29 cellular contexts compared by ENCODE assay signal in the genomic region with DNA sequence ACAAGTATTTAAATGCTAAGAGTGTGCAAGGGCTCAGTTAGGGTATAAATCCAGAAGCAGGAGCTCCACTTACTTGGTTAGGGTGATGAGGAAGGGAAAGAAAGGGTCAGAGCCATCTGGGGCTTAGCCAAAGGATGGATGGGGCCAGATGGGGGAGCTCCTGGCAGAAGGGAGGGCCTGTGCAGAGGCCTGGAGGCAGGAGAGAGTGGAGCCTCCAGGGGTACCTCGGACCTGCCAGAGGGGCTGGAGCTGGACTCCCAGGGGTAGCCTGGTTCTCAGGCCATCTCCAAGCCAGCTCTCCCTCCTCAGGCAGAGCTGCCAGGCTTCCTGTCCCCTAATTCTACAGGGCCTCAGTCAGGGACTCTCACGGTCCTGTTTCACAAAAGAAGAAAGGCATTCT.
DNase-seq lines count a peak whose midpoint lies in the region; ATAC-seq, FAIRE-seq and TF ChIP-seq lines count a peak whose summit lies in the region.
"Had no signal": no experiment of that assay in that cellular context is flagged by ENCODE, and none has a peak within 500 bp of the region (broad histone marks: within the 10 kb centered on the region; RNA-seq: fewer than 3 reads in every experiment).

No MANE protein-coding gene starts in this region.

- no peak overlapping the region for H2BK12ac ChIP-seq in trophoblast cell (ENCODE audit: low read length)

- no peak overlapping the region for H2AK5ac ChIP-seq in trophoblast cell (ENCODE audit: low read length)

- H3K27ac Mint-ChIP-seq in activated CD4-positive, alpha-beta T cell treated with anti-CD3 and anti-CD28 coated beads for 36 hours, result peak overlapping the region; percentile 40
- H3K27ac Mint-ChIP-seq: activated naive CD4-positive, alpha-beta T cell treated with anti-CD3 and anti-CD28 coated beads, Interleukin-2, amount 50 U/mL, for 72 hours; T-helper 17 cell had no signal

- ATAC-seq in activated CD4-positive, alpha-beta T cell treated with anti-CD3 and anti-CD28 coated beads for 36 hours, result no peak
- ATAC-seq in K562, result no peak
- ATAC-seq: activated naive CD4-positive, alpha-beta T cell treated with anti-CD3 and anti-CD28 coated beads, Interleukin-2, amount 50 U/mL, for 72 hours; activated T-cell treated with anti-CD3 and anti-CD28 coated beads, Interleukin-2, amount 50 U/mL, for 72 hours; left colon; T-helper 17 cell had no signal

- H3K79me2 ChIP-seq in Loucy (ENCODE audit: insufficient read depth, low read length) (no peaks in the 10 kb centered on the region), K562 (ENCODE audit: control insufficient read depth, insufficient read depth, low read length) (no peaks in the 10 kb centered on the region), trophoblast cell (ENCODE audit: control insufficient read depth, insufficient read depth, low read length, poor library complexity) (peaks cover 4% of the 10 kb centered on the region)
- H3K79me2 ChIP-seq: hepatocyte had no signal

- BruUV-seq in K562 (replicated peaks; lab: Mats Ljungman, UMichigan), result no TSS peak

- no peak overlapping the region for H3K27ac ChIP-seq in K562 (ENCODE audit: extremely low read depth, low read depth, low read length)
- peak overlapping the region; percentile 21 for H3K27ac ChIP-seq in trophoblast cell (ENCODE audit: low read depth, low read length)
- H3K27ac ChIP-seq: esophagus muscularis mucosa, hepatocyte, thyroid gland had no signal

- H4K20me1 ChIP-seq in Loucy (ENCODE audit: insufficient read depth, low read length, poor library complexity, severe bottlenecking) (no peaks in the 10 kb centered on the region), K562 (replicated peaks; ENCODE audit: control insufficient read depth, insufficient read depth, low read length) (no peaks in the 10 kb centered on the region)

- H3K14ac ChIP-seq in trophoblast cell (ENCODE audit: low read length), result no peak overlapping the region

- H2AFZ ChIP-seq in Loucy (ENCODE audit: low read length), result no peak overlapping the region
- peak overlapping the region; percentile 44; the same call in 1 of the 2 replicates for H2AFZ ChIP-seq in K562 (ENCODE audit: low read depth, low read length)
- no peak overlapping the region for H2AFZ ChIP-seq in trophoblast cell (ENCODE audit: insufficient read depth, low read length, poor library complexity)
- H2AFZ ChIP-seq: hepatocyte had no signal

- no peak for DNase-seq in activated CD4-positive, alpha-beta T cell treated with anti-CD3 and anti-CD28 coated beads for 36 hours
- no peak for DNase-seq in activated CD4-positive, alpha-beta T cell treated with anti-CD3 and anti-CD28 coated beads for 4 hours
- DNase-seq in K562 (ENCODE audit: extremely low read depth in 1 of 4, low spot score in 3 of 4), result no peak
- no peak for DNase-seq in trophoblast cell
- DNase-seq in NCI-H1417 treated with DMSO at 0.1 percent for 48 hours (lab: John Stamatoyannopoulos, UW), result no peak
- DNase-seq in inferior parietal cortex (ENCODE audit: extremely low spot score), result no peak
- DNase-seq in NCI-H748 treated with DMSO at 0.1 percent for 48 hours (lab: John Stamatoyannopoulos, UW), result no peak
- DNase-seq: 8988T; activated CD4-positive, alpha-beta T cell treated with anti-CD3 and anti-CD28 coated beads for 48 hours; activated T-cell treated with anti-CD3 and anti-CD28 coated beads, Interleukin-2, amount 50 U/mL, for 72 hours; caudate nucleus; Kasumi-1; left colon; mammary epithelial cell; NCI-H187; NCI-H2171 treated with DMSO at 0.1 percent for 48 hours; OCI-M1; SK-N-SH; T-helper 17 cell; thyroid gland had no signal

- CTCF ChIA-PET in activated CD4-positive, alpha-beta T cell treated with anti-CD3 and anti-CD28 coated beads for 36 hours (lab: Charles Lee), result interaction anchor here (0.6 to 0.9 kb wide), 2 partner anchors 368 to 411 kb away, joined by 3 read pairs; no protein-coding TSS in a partner anchor
- CTCF ChIA-PET in K562 (lab: Yijun Ruan, JAX; ENCODE audit: low intra/inter-chr PET ratio), result no interaction called here

- H3K27me3 ChIP-seq in Loucy (ENCODE audit: insufficient read depth, low read length, poor library complexity, severe bottlenecking) (no peaks in the 10 kb centered on the region), K562 (ENCODE audit: control insufficient read depth in 2 of 2, insufficient read depth in 2 of 2, low read length in 2 of 2) (no peaks in the 10 kb centered on the region), trophoblast cell (ENCODE audit: insufficient read depth, low read length) (no peaks in the 10 kb centered on the region)
- H3K27me3 ChIP-seq: esophagus muscularis mucosa, hepatocyte, thyroid gland had no signal

- in situ Hi-C loops in K562 (cut with MboI), result no loop called here

- H2BK5ac ChIP-seq in trophoblast cell (ENCODE audit: low read depth, low read length, poor library complexity), result no peak overlapping the region

- H3K9me2 ChIP-seq in Loucy (replicated peaks; ENCODE audit: low read depth, low read length), result no peaks in the 10 kb centered on the region
- H3K9me2 ChIP-seq: SK-N-SH had no signal

- 46% methylated on average over 2 of the region's 2 CpGs for WGBS in K562 (ENCODE audit: insufficient coverage, low coverage, missing lambda C conversion rate)
- no CpG with 5 or more reads among the region's 2 CpGs for WGBS in trophoblast cell (ENCODE audit: extremely low coverage, insufficient coverage, insufficient read length)

- H3K27me3 Mint-ChIP-seq in activated CD4-positive, alpha-beta T cell treated with anti-CD3 and anti-CD28 coated beads for 36 hours, result no peaks in the 10 kb centered on the region
- H3K27me3 Mint-ChIP-seq: stimulated activated naive CD8-positive, alpha-beta T cell treated with anti-CD3 and anti-CD28 coated beads, Interleukin-15, Interleukin-2, amounts not matched to agents 100 ng/mL and 50 ng/mL, for 24 hours; T-helper 17 cell had no signal

- POLR2A ChIA-PET in activated CD4-positive, alpha-beta T cell treated with anti-CD3 and anti-CD28 coated beads for 36 hours (lab: Charles Lee), result interaction anchor here (0.6 kb wide), 1 partner anchor 60 kb away, joined by 5 read pairs; no protein-coding TSS in a partner anchor
- POLR2A ChIA-PET in K562 (lab: Yijun Ruan, JAX), result interaction anchor here (0.6 to 1.4 kb wide), 2 partner anchors 34 to 175 kb away, joined by 3 read pairs; no protein-coding TSS in a partner anchor

- H3K9me3 Mint-ChIP-seq in activated CD4-positive, alpha-beta T cell treated with anti-CD3 and anti-CD28 coated beads for 36 hours (ENCODE audit: low read depth), result no peaks in the 10 kb centered on the region
- H3K9me3 Mint-ChIP-seq: activated naive CD4-positive, alpha-beta T cell treated with anti-CD3 and anti-CD28 coated beads, Interleukin-2, amount 50 U/mL, for 72 hours; activated T-cell treated with anti-CD3 and anti-CD28 coated beads, Interleukin-2, amount 50 U/mL, for 72 hours; stimulated activated naive CD8-positive, alpha-beta T cell treated with anti-CD3 and anti-CD28 coated beads, Interleukin-15, Interleukin-2, amounts not matched to agents 100 ng/mL and 50 ng/mL, for 24 hours had no signal

- no peak overlapping the region for H3K4ac ChIP-seq in trophoblast cell (ENCODE audit: low read depth, low read length)

- no peak overlapping the region for H3K4me3 ChIP-seq in Loucy (ENCODE audit: low read length, poor library complexity, severe bottlenecking)
- no peak overlapping the region for H3K4me3 ChIP-seq in K562
- H3K4me3 ChIP-seq in trophoblast cell (ENCODE audit: low read depth, low read length), result no peak overlapping the region
- H3K4me3 ChIP-seq: esophagus muscularis mucosa, hepatocyte, thyroid gland had no signal

- H3K9me3 ChIP-seq in Loucy (ENCODE audit: insufficient read depth, low read depth, low read length) (no peaks in the 10 kb centered on the region), K562 (replicated peaks; ENCODE audit: control insufficient read depth, insufficient read depth, low read depth, low read length) (no peaks in the 10 kb centered on the region; the same call in 1 of the 2 replicates), trophoblast cell (ENCODE audit: insufficient read depth, low read depth, low read length) (peaks cover 14% of the 10 kb centered on the region)
- H3K9me3 ChIP-seq: esophagus muscularis mucosa, SK-N-SH, thyroid gland had no signal

- H4K12ac ChIP-seq in trophoblast cell (ENCODE audit: low read depth, low read length), result no peak overlapping the region

- peaks cover 8% of the 10 kb centered on the region for H3K79me1 ChIP-seq in trophoblast cell (ENCODE audit: low read length)

- no peak overlapping the region for H3K23ac ChIP-seq in trophoblast cell (ENCODE audit: low read length)

- no peak overlapping the region for H3K18ac ChIP-seq in trophoblast cell (ENCODE audit: low read length)

- H3K9me1 ChIP-seq in K562 (ENCODE audit: control insufficient read depth, insufficient read depth, low read length), result peaks cover 2% of the 10 kb centered on the region

- H3K9ac ChIP-seq in Loucy (ENCODE audit: low read depth, low read length, poor library complexity, severe bottlenecking) (peak overlapping the region; percentile 34), K562 (ENCODE audit: insufficient read depth in 1 of 2, low read depth in 2 of 2, low read length in 2 of 2) (peak overlapping the region in 1 of 2 experiments; percentile 65; a peak in 1 of 4 replicates), trophoblast cell (ENCODE audit: low read length) (no peak overlapping the region)
- H3K9ac ChIP-seq: SK-N-SH had no signal

- H3K4me1 Mint-ChIP-seq in activated CD4-positive, alpha-beta T cell treated with anti-CD3 and anti-CD28 coated beads for 36 hours, result peaks cover 60% of the 10 kb centered on the region

- no peak for FAIRE-seq in K562 (lab: Jason Lieb, UNC)
- FAIRE-seq: astrocyte, D721Med, frontal cortex, GM12891 had no signal

- no peak overlapping the region for H4K8ac ChIP-seq in trophoblast cell (ENCODE audit: low read depth, low read length)

- TF ChIP-seq RAD21 in K562 (CRISPR knock-in tag; conservative IDR thresholded peaks at IDR 0.05 in 1 of 2, IDR thresholded peaks at IDR 0.05 in 1 of 2), result no peak

- H3K4me3 Mint-ChIP-seq in activated CD4-positive, alpha-beta T cell treated with anti-CD3 and anti-CD28 coated beads for 36 hours, result no peak overlapping the region
- H3K4me3 Mint-ChIP-seq: activated T-cell treated with anti-CD3 and anti-CD28 coated beads, Interleukin-2, amount 50 U/mL, for 72 hours; stimulated activated naive CD8-positive, alpha-beta T cell treated with anti-CD3 and anti-CD28 coated beads, Interleukin-15, Interleukin-2, amounts not matched to agents 100 ng/mL and 50 ng/mL, for 24 hours; T-helper 17 cell had no signal

- no peak for TF ChIP-seq EP300 in K562 (IDR thresholded peaks at IDR 0.05; ENCODE audit: low read length)

- H3K36me3 Mint-ChIP-seq in activated CD4-positive, alpha-beta T cell treated with anti-CD3 and anti-CD28 coated beads for 36 hours (ENCODE audit: low read depth), result no peaks in the 10 kb centered on the region
- H3K36me3 Mint-ChIP-seq: activated naive CD4-positive, alpha-beta T cell treated with anti-CD3 and anti-CD28 coated beads, Interleukin-2, amount 50 U/mL, for 72 hours had no signal

- H3K4me2 ChIP-seq in Loucy (ENCODE audit: low read depth, low read length, poor library complexity, severe bottlenecking) (no peak overlapping the region), K562 (ENCODE audit: insufficient read depth, low read length) (no peak overlapping the region), trophoblast cell (ENCODE audit: low read length) (no peak overlapping the region)
- H3K4me2 ChIP-seq: hepatocyte, SK-N-SH had no signal

- no peak for TF ChIP-seq CTCF in Loucy (conservative IDR thresholded peaks at IDR 0.05; ENCODE audit: low read length)
- TF ChIP-seq CTCF in K562 (IDR thresholded peaks at IDR 0.05 in 2 of 3, conservative IDR thresholded peaks at IDR 0.05 in 1 of 3; ENCODE audit: insufficient read depth in 2 of 3, low read depth in 1 of 3, low read length in 3 of 3), result no peak

- no peak overlapping the region for H4K91ac ChIP-seq in trophoblast cell (ENCODE audit: low read depth, low read length)

- no peak for TF ChIP-seq POLR2A in K562 (conservative IDR thresholded peaks at IDR 0.05)

- no peak overlapping the region for H2BK120ac ChIP-seq in trophoblast cell (ENCODE audit: insufficient read depth, low read length, poor library complexity)

- intact Hi-C loops in activated CD4-positive, alpha-beta T cell treated with anti-CD3 and anti-CD28 coated beads for 36 hours (cut with DNase I, micrococcal nuclease), result no loop called here
- intact Hi-C loops in K562 (cut with micrococcal nuclease), result no loop called here

- H3K4me1 ChIP-seq in Loucy (ENCODE audit: insufficient read depth, low read length, poor library complexity, severe bottlenecking) (peaks cover 51% of the 10 kb centered on the region), K562 (replicated peaks in 1 of 2; ENCODE audit: control insufficient read depth in 2 of 2, insufficient read depth in 2 of 2, low read length in 2 of 2) (peaks cover 28 to 32% of the 10 kb centered on the region in 2 experiments), trophoblast cell (ENCODE audit: control insufficient read depth in 1 of 2, insufficient read depth in 2 of 2, low read length in 2 of 2) (peaks cover 23 to 31% of the 10 kb centered on the region in 2 experiments)

- peaks cover 20% of the 10 kb centered on the region for H3F3A ChIP-seq in Loucy (ENCODE audit: low read depth)

- H3K36me3 ChIP-seq in Loucy (ENCODE audit: insufficient read depth, low read length) (no peaks in the 10 kb centered on the region), K562 (ENCODE audit: control insufficient read depth, insufficient read depth, low read length) (no peaks in the 10 kb centered on the region), trophoblast cell (ENCODE audit: control insufficient read depth in 1 of 2, insufficient read depth in 2 of 2, low read length in 2 of 2) (no peaks in the 10 kb centered on the region)
- H3K36me3 ChIP-seq: esophagus muscularis mucosa, thyroid gland had no signal
